ENCODE assay signal across 1 cellular context in genomic region chr1:246566808-246567154, GRCh38.
TF ChIP-seq lines count a peak whose summit lies in the region.

No MANE protein-coding gene starts in this region.

TF ChIP-seq in K562, 482 proteins besides CTCF, POLR2A, EP300 and RAD21 (continued from another document):
- TF ChIP-seq ATF3 (IDR thresholded peaks at IDR 0.05), result no peak
- TF ChIP-seq ATF3 (CRISPR knock-in tag; conservative IDR thresholded peaks at IDR 0.05), result no peak
- TF ChIP-seq SMARCC2 (IDR thresholded peaks at IDR 0.05; ENCODE audit: low read depth), result 0 out of 2 replicates have a peak, but pooled peaks have one; percentile 16
- TF ChIP-seq SUPT5H (IDR thresholded peaks at IDR 0.05), result peak; percentile 61
- peak; percentile 32 for TF ChIP-seq POLR2B (IDR thresholded peaks at IDR 0.05; ENCODE audit: low read depth, partially characterized antibody)
- TF ChIP-seq ZBTB17 (CRISPR knock-in tag; IDR thresholded peaks at IDR 0.05), result no peak
- TF ChIP-seq ATF7 (IDR thresholded peaks at IDR 0.05), result 0 out of 2 replicates have a peak, but pooled peaks have one; percentile 17
- TF ChIP-seq ZNF592 (IDR thresholded peaks at IDR 0.05), result no peak
- no peak for TF ChIP-seq TAF15 (IDR thresholded peaks at IDR 0.05; ENCODE audit: low read depth, low read length)
- no peak for TF ChIP-seq SAP30 (IDR thresholded peaks at IDR 0.05; ENCODE audit: borderline replicate concordance, insufficient read depth, low read depth, low read length, poor library complexity, severe bottlenecking)
- TF ChIP-seq ZEB2 (IDR thresholded peaks at IDR 0.05), result peak; percentile 87; the same call in 1 of the 2 replicates
- no peak for TF ChIP-seq E4F1 (CRISPR knock-in tag; IDR thresholded peaks at IDR 0.05; ENCODE audit: borderline replicate concordance)
- TF ChIP-seq ZNF436 (CRISPR knock-in tag; IDR thresholded peaks at IDR 0.05), result no peak
- no peak for TF ChIP-seq GTF2A2 (tag; IDR thresholded peaks at IDR 0.05)
